In genomic region chr5:176597417-176598389, GRCh38 we compare ENCODE assay signal across 14 cellular contexts. TPM values are rescaled to one million over a fixed set of nuclear protein-coding genes. Genes with fewer than 3 reads are reported as not detected.
DNase-seq lines count a peak whose midpoint lies in the region; ATAC-seq and TF ChIP-seq lines count a peak whose summit lies in the region.
"Had no signal": no experiment of that assay in that cellular context is flagged by ENCODE, and none has a peak within 500 bp of the region (broad histone marks: within the 10 kb centered on the region; RNA-seq: fewer than 3 reads in every experiment).

No MANE protein-coding gene starts in this region.

- H3K4me1 ChIP-seq in BLaER1 (peaks cover 20% of the 10 kb centered on the region), MM.1S (ENCODE audit: low read length) (peaks cover 18% of the 10 kb centered on the region)
- H3K4me1 ChIP-seq in naive thymus-derived CD4-positive, alpha-beta T cell (ENCODE audit: control insufficient read depth in 2 of 2, insufficient read depth in 2 of 2, low read length in 2 of 2), result peaks cover 7% of the 10 kb centered on the region in 2 donors

- DNase-seq in ELF-1 (ENCODE audit: low read depth, low spot score) (peak; percentile 57), KBM-7 (no peak), MM.1S (no peak), NCI-H526 (lab: John Stamatoyannopoulos, UW) (no peak)
- peak; percentile 24 for DNase-seq in activated naive CD8-positive, alpha-beta T cell treated with anti-CD3 and anti-CD28 coated beads, Interleukin-2, amount 50 U/mL, for 24 hours
- peak in 2 of 9 donors; percentile 17 to 20 for DNase-seq in naive thymus-derived CD4-positive, alpha-beta T cell
- DNase-seq: Karpas-422; NCI-H2107; NK-92 treated with Interleukin-12 subunit alpha and Interleukin-12 subunit beta, amount 100 ng/mL, for 24 hours had no signal

- H3K4me3 ChIP-seq in BLaER1 (no peak overlapping the region), MM.1S (ENCODE audit: low read length) (no peak overlapping the region)
- H3K4me3 ChIP-seq in naive thymus-derived CD4-positive, alpha-beta T cell (ENCODE audit: low read length), result peak overlapping the region; percentile 37

- H3K27ac ChIP-seq in BLaER1, result no peak overlapping the region
- peak overlapping the region; percentile 21 for H3K27ac ChIP-seq in naive thymus-derived CD4-positive, alpha-beta T cell (ENCODE audit: low read depth, low read length)
- H3K27ac ChIP-seq in MM.1S (ENCODE audit: low read length), result no peak overlapping the region

- H3K36me3 Mint-ChIP-seq in activated naive CD8-positive, alpha-beta T cell treated with anti-CD3 and anti-CD28 coated beads, Interleukin-2, amount 50 U/mL, for 24 hours (ENCODE audit: low read depth), result peaks cover 2% of the 10 kb centered on the region
- no peaks in the 10 kb centered on the region for H3K36me3 Mint-ChIP-seq in naive thymus-derived CD4-positive, alpha-beta T cell

- intact Hi-C loops in naive thymus-derived CD4-positive, alpha-beta T cell (cut with micrococcal nuclease), result loop anchor here (1.0 to 5.0 kb wide), 9 partner anchors 12 to 360 kb away; partner anchors contain the start of genes CLTB (in 2 of the 2), RNF44 (in 2 of the 2), KIAA1191 (in 1 of the 2) and SIMC1 (in 1 of the 2)

- no peaks in the 10 kb centered on the region for H3K9me3 Mint-ChIP-seq in activated naive CD8-positive, alpha-beta T cell treated with anti-CD3 and anti-CD28 coated beads, Interleukin-2, amount 50 U/mL, for 24 hours
- H3K9me3 Mint-ChIP-seq in naive thymus-derived CD4-positive, alpha-beta T cell, result no peaks in the 10 kb centered on the region

- H3K4me3 Mint-ChIP-seq in activated naive CD8-positive, alpha-beta T cell treated with anti-CD3 and anti-CD28 coated beads, Interleukin-2, amount 50 U/mL, for 24 hours, result no peak overlapping the region
- peak overlapping the region; percentile 11 to 80 (median 46) for H3K4me3 Mint-ChIP-seq in naive thymus-derived CD4-positive, alpha-beta T cell

- peaks cover 11% of the 10 kb centered on the region for H3K27me3 Mint-ChIP-seq in activated naive CD8-positive, alpha-beta T cell treated with anti-CD3 and anti-CD28 coated beads, Interleukin-2, amount 50 U/mL, for 24 hours
- peaks cover 0 to 8% (median 0%) of the 10 kb centered on the region in 5 donors for H3K27me3 Mint-ChIP-seq in naive thymus-derived CD4-positive, alpha-beta T cell

- H4K20me1 ChIP-seq in BLaER1, result peaks cover 85% of the 10 kb centered on the region
- H4K20me1 ChIP-seq in MM.1S (ENCODE audit: insufficient read depth, low read length), result no peaks in the 10 kb centered on the region

- H3K9ac ChIP-seq in BLaER1, result no peak overlapping the region
- H3K9ac ChIP-seq in MM.1S (ENCODE audit: low read length), result no peak overlapping the region

- no peak for TF ChIP-seq CTCF in MM.1S (IDR thresholded peaks at IDR 0.05; ENCODE audit: low read length)

- peaks cover 3% of the 10 kb centered on the region; the same call in 1 of the 2 replicates for H3K27me3 ChIP-seq in BLaER1
- no peaks in the 10 kb centered on the region for H3K27me3 ChIP-seq in naive thymus-derived CD4-positive, alpha-beta T cell (ENCODE audit: control insufficient read depth in 2 of 2, insufficient read depth in 2 of 2, low read length in 2 of 2)
- no peaks in the 10 kb centered on the region for H3K27me3 ChIP-seq in MM.1S (replicated peaks; ENCODE audit: insufficient read depth, low read length)

- H3K4me2 ChIP-seq in BLaER1 (peak overlapping the region; percentile 84), MM.1S (ENCODE audit: low read depth, low read length) (no peak overlapping the region)

- in situ Hi-C loops in KBM-7 (cut with MboI; ENCODE audit: low pct_unique_long_range_greater_than_20kb, low sequenced_read_pairs), result no loop called here

- ATAC-seq in activated naive CD8-positive, alpha-beta T cell treated with anti-CD3 and anti-CD28 coated beads, Interleukin-2, amount 50 U/mL, for 24 hours, result no peak
- no peak for ATAC-seq in naive thymus-derived CD4-positive, alpha-beta T cell
- no peak for ATAC-seq in HG03135 (IDR thresholded peaks at IDR 0.05; ENCODE audit: unreplicated experiment)

- H2AFZ ChIP-seq in MM.1S (ENCODE audit: low read length), result no peak overlapping the region

- POLR2A ChIA-PET in naive thymus-derived CD4-positive, alpha-beta T cell (lab: Charles Lee), result interaction anchor here (1.1 kb wide), 1 partner anchor 53 kb away, joined by 3 read pairs; no protein-coding TSS in a partner anchor

- peaks cover 13% of the 10 kb centered on the region for H3F3A ChIP-seq in MM.1S (ENCODE audit: insufficient read depth, low read length)

- H3K9me2 ChIP-seq in MM.1S (replicated peaks; ENCODE audit: insufficient read depth, low read length), result no peaks in the 10 kb centered on the region

- H3K36me3 ChIP-seq in BLaER1 (peaks cover 50% of the 10 kb centered on the region), MM.1S (replicated peaks; ENCODE audit: insufficient read depth, low read length) (peaks cover 5% of the 10 kb centered on the region; the same call in 1 of the 2 replicates)
- H3K36me3 ChIP-seq in naive thymus-derived CD4-positive, alpha-beta T cell (ENCODE audit: control insufficient read depth in 2 of 3, insufficient read depth in 3 of 3, low read length in 3 of 3), result no peaks in the 10 kb centered on the region

- CTCF ChIA-PET in naive thymus-derived CD4-positive, alpha-beta T cell (lab: Charles Lee), result interaction anchor here (0.6 to 2.8 kb wide), 5 partner anchors 19 to 868 kb away, joined by 3 to 20 read pairs (median 4); partner anchors contain the start of gene CLTB

- H3K27ac Mint-ChIP-seq in activated naive CD8-positive, alpha-beta T cell treated with anti-CD3 and anti-CD28 coated beads, Interleukin-2, amount 50 U/mL, for 24 hours, result no peak overlapping the region
- no peak overlapping the region for H3K27ac Mint-ChIP-seq in naive thymus-derived CD4-positive, alpha-beta T cell

- H3K9me3 ChIP-seq in BLaER1, result no peaks in the 10 kb centered on the region
- no peaks in the 10 kb centered on the region for H3K9me3 ChIP-seq in naive thymus-derived CD4-positive, alpha-beta T cell (ENCODE audit: control insufficient read depth in 2 of 3, low read length in 3 of 3)
- H3K9me3 ChIP-seq in MM.1S (replicated peaks; ENCODE audit: insufficient read depth, low read length), result no peaks in the 10 kb centered on the region

- no peaks in the 10 kb centered on the region for H3K79me2 ChIP-seq in MM.1S (ENCODE audit: low read length)

- peaks cover 8% of the 10 kb centered on the region for H3K4me1 Mint-ChIP-seq in activated naive CD8-positive, alpha-beta T cell treated with anti-CD3 and anti-CD28 coated beads, Interleukin-2, amount 50 U/mL, for 24 hours
- H3K4me1 Mint-ChIP-seq in naive thymus-derived CD4-positive, alpha-beta T cell, result peaks cover 4 to 8% (median 6%) of the 10 kb centered on the region in 7 donors

RNA-seq across cellular contexts. Expression of gene GPRIN1, which starts 12.3 kb away (rescaled TPM):
- total RNA-seq in naive thymus-derived CD4-positive, alpha-beta T cell, result 1 to 10 TPM in 1 of 5 experiments, under 1 TPM in 3, not detected in 1; 0.08 to 2.3 (median 0.32) TPM
- not detected for polyA plus RNA-seq in naive thymus-derived CD4-positive, alpha-beta T cell

RNA-seq across cellular contexts. Expression of gene SNCB, which starts 32.6 kb away (rescaled TPM):
- not detected for total RNA-seq in naive thymus-derived CD4-positive, alpha-beta T cell
- polyA plus RNA-seq in naive thymus-derived CD4-positive, alpha-beta T cell, result not detected
- total RNA-seq: subcutaneous adipose tissue had no signal

RNA-seq across cellular contexts. Expression of gene EIF4E1B, which starts 32.8 kb away (rescaled TPM):
- total RNA-seq in naive thymus-derived CD4-positive, alpha-beta T cell, result not detected
- polyA plus RNA-seq in naive thymus-derived CD4-positive, alpha-beta T cell, result not detected
- total RNA-seq: mucosa of gallbladder, right cardiac atrium, subcutaneous adipose tissue had no signal
- polyA plus RNA-seq: right cardiac atrium had no signal

RNA-seq across cellular contexts. Expression of gene CDHR2, which starts 48.6 kb away (rescaled TPM):
- total RNA-seq in naive thymus-derived CD4-positive, alpha-beta T cell, result 1 to 10 TPM; 1.0 to 3.3 (median 2.5) TPM
- not detected for polyA plus RNA-seq in naive thymus-derived CD4-positive, alpha-beta T cell
- polyA plus RNA-seq: right cardiac atrium had no signal

RNA-seq across cellular contexts. Expression of gene TSPAN17, which starts 49.6 kb away (rescaled TPM):
- 10 to 100 TPM; 16.6 to 47.6 (median 21.1) TPM for total RNA-seq in naive thymus-derived CD4-positive, alpha-beta T cell
- polyA plus RNA-seq in naive thymus-derived CD4-positive, alpha-beta T cell, result 10 to 100 TPM; 16.5 to 19.3 TPM

Comparison
In these comparisons a context has a peak if more than half of its experiments do, and no peak if none do; other contexts are left out.
1. DNase-seq: peak in ELF-1 (single experiment) and activated naive CD8-positive, alpha-beta T cell treated with anti-CD3 and anti-CD28 coated beads, Interleukin-2, amount 50 U/mL, for 24 hours (single experiment); none in KBM-7 (single experiment), MM.1S (single experiment) and NCI-H526 (0 of 2).